8 cellular contexts compared by ENCODE assay signal in genomic region chr3:19931180-19931692, GRCh38. TPM values are rescaled to one million over a fixed set of nuclear protein-coding genes. Genes with fewer than 3 reads are reported as not detected.
DNase-seq lines count a peak whose midpoint lies in the region; ATAC-seq and TF ChIP-seq lines count a peak whose summit lies in the region.

No MANE protein-coding gene starts in this region.

- peaks cover 5% of the 10 kb centered on the region for H3K36me3 Mint-ChIP-seq in activated CD8-positive, alpha-beta memory T cell treated with anti-CD3 and anti-CD28 coated beads, Interleukin-2, amount 10 ng/mL, durations not matched to agents 7 days and 5 days
- H3K36me3 Mint-ChIP-seq in type B pancreatic cell: no peaks in the 10 kb centered on the region

- TF ChIP-seq CTCF in type B pancreatic cell (conservative IDR thresholded peaks at IDR 0.05): no peak

- H3K4me3 Mint-ChIP-seq in activated CD8-positive, alpha-beta memory T cell treated with anti-CD3 and anti-CD28 coated beads, Interleukin-2, amount 10 ng/mL, durations not matched to agents 7 days and 5 days: no peak overlapping the region
- no peak overlapping the region for H3K4me3 Mint-ChIP-seq in type B pancreatic cell

- DNase-seq in activated CD8-positive, alpha-beta memory T cell treated with anti-CD3 and anti-CD28 coated beads, Interleukin-2, amount 10 ng/mL, durations not matched to agents 7 days and 5 days: peak; percentile 65
- DNase-seq in activated CD8-positive, alpha-beta memory T cell treated with anti-CD3 and anti-CD28 coated beads for 24 hours: no peak
- DNase-seq in SIG-M5 treated with dmso at 0.1 percent for 504 hours (lab: John Stamatoyannopoulos, UW; ENCODE audit: unreplicated experiment) (peak; percentile 75), occipital lobe (lab: John Stamatoyannopoulos, UW) (peak; percentile 0), SW 1271 (lab: John Stamatoyannopoulos, UW) (no peak), type B pancreatic cell (ENCODE audit: extremely low spot score, unreplicated experiment) (no peak), NCI-H82 (lab: John Stamatoyannopoulos, UW) (no peak)

- H3K27me3 Mint-ChIP-seq in activated CD8-positive, alpha-beta memory T cell treated with anti-CD3 and anti-CD28 coated beads, Interleukin-2, amount 10 ng/mL, durations not matched to agents 7 days and 5 days: peaks cover 25% of the 10 kb centered on the region
- no peaks in the 10 kb centered on the region for H3K27me3 Mint-ChIP-seq in type B pancreatic cell

- CTCF ChIA-PET in activated CD8-positive, alpha-beta memory T cell treated with anti-CD3 and anti-CD28 coated beads, Interleukin-2, amount 10 ng/mL, durations not matched to agents 7 days and 5 days (lab: Charles Lee): interaction anchor here (1.0 kb wide), 1 partner anchor 18 kb away, joined by 3 read pairs; no protein-coding TSS in a partner anchor

- H3K9me3 Mint-ChIP-seq in activated CD8-positive, alpha-beta memory T cell treated with anti-CD3 and anti-CD28 coated beads, Interleukin-2, amount 10 ng/mL, durations not matched to agents 7 days and 5 days (ENCODE audit: low read depth): no peaks in the 10 kb centered on the region
- peaks cover 4% of the 10 kb centered on the region for H3K9me3 Mint-ChIP-seq in type B pancreatic cell

- peaks cover 31% of the 10 kb centered on the region for H3K4me1 Mint-ChIP-seq in activated CD8-positive, alpha-beta memory T cell treated with anti-CD3 and anti-CD28 coated beads, Interleukin-2, amount 10 ng/mL, durations not matched to agents 7 days and 5 days
- H3K4me1 Mint-ChIP-seq in type B pancreatic cell (ENCODE audit: unreplicated experiment): no peaks in the 10 kb centered on the region

- peak; percentile 66 for ATAC-seq in activated CD8-positive, alpha-beta memory T cell treated with anti-CD3 and anti-CD28 coated beads, Interleukin-2, amount 10 ng/mL, durations not matched to agents 7 days and 5 days
- ATAC-seq in HG02870 (IDR thresholded peaks at IDR 0.05; ENCODE audit: unreplicated experiment): peak; percentile 89

- H3K27ac Mint-ChIP-seq in activated CD8-positive, alpha-beta memory T cell treated with anti-CD3 and anti-CD28 coated beads, Interleukin-2, amount 10 ng/mL, durations not matched to agents 7 days and 5 days: peak overlapping the region; percentile 11
- no peak overlapping the region for H3K27ac Mint-ChIP-seq in type B pancreatic cell

RNA-seq across cellular contexts. Expression of gene EFHB, which starts 2.8 kb away (rescaled TPM):
- total RNA-seq in activated CD8-positive, alpha-beta memory T cell treated with anti-CD3 and anti-CD28 coated beads, Interleukin-2, amount 10 ng/mL, durations not matched to agents 7 days and 5 days: under 1 TPM in 1 of 2 experiments, not detected in 1; 0.66 TPM
- total RNA-seq in occipital lobe (not detected), type B pancreatic cell (ENCODE audit: low replicate concordance) (0.71 and 1.8 TPM in 2 replicates)

RNA-seq across cellular contexts. Expression of gene RAB5A, which starts 15.7 kb away (rescaled TPM):
- 10 to 100 TPM; 57.3 to 59.7 TPM for total RNA-seq in activated CD8-positive, alpha-beta memory T cell treated with anti-CD3 and anti-CD28 coated beads, Interleukin-2, amount 10 ng/mL, durations not matched to agents 7 days and 5 days
- total RNA-seq in occipital lobe (62.9 TPM), type B pancreatic cell (ENCODE audit: low replicate concordance) (55.0 and 70.5 TPM in 2 replicates)

Comparison
In these comparisons a context has a peak if more than half of its experiments do, and no peak if none do; other contexts are left out.
1. DNase-seq: peak in activated CD8-positive, alpha-beta memory T cell treated with anti-CD3 and anti-CD28 coated beads, Interleukin-2, amount 10 ng/mL, durations not matched to agents 7 days and 5 days (single experiment), SIG-M5 treated with dmso at 0.1 percent for 504 hours (single experiment) and occipital lobe (single experiment); none in activated CD8-positive, alpha-beta memory T cell treated with anti-CD3 and anti-CD28 coated beads for 24 hours (single experiment), SW 1271 (0 of 2), type B pancreatic cell (single experiment) and NCI-H82 (single experiment).